In genomic region chr5:41843456-41844112, GRCh38 we compare ENCODE assay signal across 8 cellular contexts. TPM values are rescaled to one million over a fixed set of nuclear protein-coding genes. Genes with fewer than 3 reads are reported as not detected.
DNase-seq lines count a peak whose midpoint lies in the region; ATAC-seq and TF ChIP-seq lines count a peak whose summit lies in the region.

No MANE protein-coding gene starts in this region.

- H3K4me1 Mint-ChIP-seq in GM23338: no peaks in the 10 kb centered on the region
- no peaks in the 10 kb centered on the region for H3K4me1 Mint-ChIP-seq in stimulated activated effector memory CD8-positive, alpha-beta T cell treated with anti-CD3 and anti-CD28 coated beads, Interleukin-12 subunit alpha, Interleukin-12 subunit beta, amount 100 ng/mL, for 72 hours

- no peak overlapping the region for H3K9ac ChIP-seq in Karpas-422 (ENCODE audit: low read length)

- peak; percentile 40; the same call in 2 of the 3 replicates for ATAC-seq in GM23338
- no peak for ATAC-seq in stimulated activated effector memory CD8-positive, alpha-beta T cell treated with anti-CD3 and anti-CD28 coated beads, Interleukin-12 subunit alpha, Interleukin-12 subunit beta, amount 100 ng/mL, for 72 hours

- peak; percentile 37 for DNase-seq in SIG-M5 treated with dmso at 0.1 percent for 504 hours (lab: John Stamatoyannopoulos, UW; ENCODE audit: unreplicated experiment)
- DNase-seq in SIG-M5 (lab: John Stamatoyannopoulos, UW): no peak
- peak; percentile 78 for DNase-seq in GM23338 (ENCODE audit: low spot score)
- DNase-seq in Karpas-422: peak; percentile 88
- DNase-seq in OCI-LY7 (ENCODE audit: low spot score): peak; percentile 67
- peak; percentile 74 for DNase-seq in dedifferentiated amniotic fluid mesenchymal stem cell (ENCODE audit: extremely low spot score)
- DNase-seq in lung microvascular endothelial cell (ENCODE audit: low read depth in 2 of 2): peak; percentile 72 to 84
- no peak for DNase-seq in stimulated activated effector memory CD8-positive, alpha-beta T cell treated with anti-CD3 and anti-CD28 coated beads, Interleukin-12 subunit alpha, Interleukin-12 subunit beta, amount 100 ng/mL, for 72 hours (ENCODE audit: low spot score in 2 of 2)

- no peak overlapping the region for H3K4me3 Mint-ChIP-seq in GM23338
- H3K4me3 Mint-ChIP-seq in stimulated activated effector memory CD8-positive, alpha-beta T cell treated with anti-CD3 and anti-CD28 coated beads, Interleukin-12 subunit alpha, Interleukin-12 subunit beta, amount 100 ng/mL, for 72 hours: no peak overlapping the region

- H3K27me3 Mint-ChIP-seq in GM23338 (ENCODE audit: insufficient read depth, low read depth, poor library complexity): no peaks in the 10 kb centered on the region

- H3K27ac ChIP-seq in GM23338 (ENCODE audit: low read depth) (no peak overlapping the region), Karpas-422 (ENCODE audit: low read length) (no peak overlapping the region), OCI-LY7 (ENCODE audit: low read depth, low read length, poor library complexity, severe bottlenecking) (no peak overlapping the region)

- H3K9me3 ChIP-seq in Karpas-422 (ENCODE audit: low read length) (no peaks in the 10 kb centered on the region), OCI-LY7 (ENCODE audit: low read length) (no peaks in the 10 kb centered on the region)

- H3K27me3 ChIP-seq in GM23338 (ENCODE audit: insufficient read depth) (no peaks in the 10 kb centered on the region), Karpas-422 (ENCODE audit: low read length) (no peaks in the 10 kb centered on the region)

- H3K4me3 ChIP-seq in GM23338: no peak overlapping the region
- H3K4me3 ChIP-seq in Karpas-422 (ENCODE audit: low read length): no peak overlapping the region
- H3K4me3 ChIP-seq in OCI-LY7 (ENCODE audit: low read depth, low read length, poor library complexity, severe bottlenecking): no peak overlapping the region

- H2AFZ ChIP-seq in GM23338 (no peak overlapping the region), Karpas-422 (ENCODE audit: low read length) (no peak overlapping the region), OCI-LY7 (ENCODE audit: low read length) (0 out of 2 replicates have a peak overlapping the region, but pooled peaks have one; percentile 48)

- no peaks in the 10 kb centered on the region for H3K9me2 ChIP-seq in GM23338 (ENCODE audit: insufficient read depth)
- H3K9me2 ChIP-seq in Karpas-422 (replicated peaks; ENCODE audit: insufficient read depth, low read length): no peaks in the 10 kb centered on the region
- H3K9me2 ChIP-seq in OCI-LY7 (ENCODE audit: insufficient read depth, low read length): no peaks in the 10 kb centered on the region

- TF ChIP-seq CTCF in GM23338 (conservative IDR thresholded peaks at IDR 0.05; ENCODE audit: low read depth in 2 of 2) (peak; percentile 74 to 87), OCI-LY7 (conservative IDR thresholded peaks at IDR 0.05; ENCODE audit: low read length) (peak; percentile 97)

- POLR2A ChIA-PET in OCI-LY7 (lab: Charles Lee): interaction anchor here (0.6 to 1.7 kb wide), 3 partner anchors 9 to 540 kb away, joined by 3 to 7 read pairs (median 5); no protein-coding TSS in a partner anchor

- H3K36me3 ChIP-seq in GM23338 (ENCODE audit: insufficient read depth): no peaks in the 10 kb centered on the region; the same call in 1 of the 2 replicates
- H3K36me3 ChIP-seq in Karpas-422 (ENCODE audit: insufficient read depth, low read length): peaks cover 33% of the 10 kb centered on the region; the same call in 1 of the 2 replicates
- H3K36me3 ChIP-seq in OCI-LY7 (ENCODE audit: insufficient read depth, low read length): peaks cover 50% of the 10 kb centered on the region

- intact Hi-C loops in OCI-LY7 (cut with micrococcal nuclease; ENCODE audit: unreplicated experiment): loop anchor here (5.0 kb wide), 1 partner anchor 126 kb away; no protein-coding TSS in a partner anchor

- no peak overlapping the region for H3K27ac Mint-ChIP-seq in GM23338
- no peak overlapping the region for H3K27ac Mint-ChIP-seq in stimulated activated effector memory CD8-positive, alpha-beta T cell treated with anti-CD3 and anti-CD28 coated beads, Interleukin-12 subunit alpha, Interleukin-12 subunit beta, amount 100 ng/mL, for 72 hours

- H3K79me2 ChIP-seq in GM23338 (replicated peaks; ENCODE audit: insufficient read depth) (no peaks in the 10 kb centered on the region), Karpas-422 (ENCODE audit: low read length) (peaks cover 39% of the 10 kb centered on the region), OCI-LY7 (ENCODE audit: insufficient read depth, low read depth, low read length) (no peaks in the 10 kb centered on the region)

- no peaks in the 10 kb centered on the region for H3F3A ChIP-seq in GM23338 (replicated peaks; ENCODE audit: low read depth)

- peaks cover 2% of the 10 kb centered on the region; the same call in 1 of the 3 replicates for H3K9me3 Mint-ChIP-seq in GM23338
- no peaks in the 10 kb centered on the region for H3K9me3 Mint-ChIP-seq in stimulated activated effector memory CD8-positive, alpha-beta T cell treated with anti-CD3 and anti-CD28 coated beads, Interleukin-12 subunit alpha, Interleukin-12 subunit beta, amount 100 ng/mL, for 72 hours

- no peaks in the 10 kb centered on the region for H3K4me1 ChIP-seq in GM23338 (ENCODE audit: insufficient read depth)
- H3K4me1 ChIP-seq in Karpas-422 (ENCODE audit: low read length): peaks cover 14% of the 10 kb centered on the region
- peaks cover 15% of the 10 kb centered on the region for H3K4me1 ChIP-seq in OCI-LY7 (ENCODE audit: insufficient read depth, low read length, poor library complexity, severe bottlenecking)

- no peak overlapping the region for H3K4me2 ChIP-seq in GM23338
- peak overlapping the region; percentile 30 for H3K4me2 ChIP-seq in Karpas-422 (ENCODE audit: low read depth, low read length, poor library complexity, severe bottlenecking)
- H3K4me2 ChIP-seq in OCI-LY7 (ENCODE audit: low read length): no peak overlapping the region

- CTCF ChIA-PET in OCI-LY7 (lab: Charles Lee; ENCODE audit: unreplicated experiment): interaction anchor here (0.6 kb wide), 1 partner anchor 18 kb away, joined by 3 read pairs; no protein-coding TSS in a partner anchor

- no peaks in the 10 kb centered on the region for H4K20me1 ChIP-seq in GM23338 (replicated peaks; ENCODE audit: insufficient read depth)
- H4K20me1 ChIP-seq in Karpas-422 (ENCODE audit: insufficient read depth, low read depth, low read length): no peaks in the 10 kb centered on the region
- H4K20me1 ChIP-seq in OCI-LY7 (ENCODE audit: insufficient read depth, low read length): no peaks in the 10 kb centered on the region

- no TSS peak for BruUV-seq in OCI-LY7 (replicated peaks; lab: Mats Ljungman, UMichigan)

- peaks cover 9% of the 10 kb centered on the region; the same call in 2 of the 3 replicates for H3K36me3 Mint-ChIP-seq in GM23338 (ENCODE audit: low read depth)
- peaks cover 11% of the 10 kb centered on the region for H3K36me3 Mint-ChIP-seq in stimulated activated effector memory CD8-positive, alpha-beta T cell treated with anti-CD3 and anti-CD28 coated beads, Interleukin-12 subunit alpha, Interleukin-12 subunit beta, amount 100 ng/mL, for 72 hours

TF ChIP-seq in GM23338, 12 proteins besides CTCF, POLR2A, EP300 and RAD21 (continues in another document):
- no peak for TF ChIP-seq ZNF114 (CRISPR knock-in tag; IDR thresholded peaks at IDR 0.05)

RNA-seq across cellular contexts. Expression of gene OXCT1, which starts 26.6 kb away (rescaled TPM):
- 29.2 and 37.0 TPM in 2 replicates for total RNA-seq in GM23338 (2014; rRNA removed; shearing (Covaris generic))
- 11.6 and 12.9 TPM in 2 replicates for polyA plus RNA-seq in GM23338 (2016; fragmentation: Nextera tagmentation; extraction: Ambion mirVana)
- 62.8 and 81.3 TPM in 2 replicates for total RNA-seq in Karpas-422 (2014; rRNA removed; shearing (Covaris generic); ENCODE audit: low replicate concordance)
- 22.5 and 27.0 TPM in 2 replicates for total RNA-seq in OCI-LY7 (2014; rRNA removed; shearing (Covaris generic))
- total RNA-seq in OCI-LY7 (2022) (41.3 and 43.4 TPM in 2 replicates), lung microvascular endothelial cell (12.9 and 21.8 TPM in 2 replicates)

Comparison
In these comparisons a context has a peak if more than half of its experiments do, and no peak if none do; other contexts are left out.
1. DNase-seq: peak in SIG-M5 treated with dmso at 0.1 percent for 504 hours (single experiment), GM23338 (single experiment), Karpas-422 (single experiment), OCI-LY7 (single experiment), dedifferentiated amniotic fluid mesenchymal stem cell (single experiment) and lung microvascular endothelial cell (2 of 2); none in SIG-M5 (single experiment) and stimulated activated effector memory CD8-positive, alpha-beta T cell treated with anti-CD3 and anti-CD28 coated beads, Interleukin-12 subunit alpha, Interleukin-12 subunit beta, amount 100 ng/mL, for 72 hours (0 of 2).